ENCODE assay signal across 18 cellular contexts in the genomic region with DNA sequence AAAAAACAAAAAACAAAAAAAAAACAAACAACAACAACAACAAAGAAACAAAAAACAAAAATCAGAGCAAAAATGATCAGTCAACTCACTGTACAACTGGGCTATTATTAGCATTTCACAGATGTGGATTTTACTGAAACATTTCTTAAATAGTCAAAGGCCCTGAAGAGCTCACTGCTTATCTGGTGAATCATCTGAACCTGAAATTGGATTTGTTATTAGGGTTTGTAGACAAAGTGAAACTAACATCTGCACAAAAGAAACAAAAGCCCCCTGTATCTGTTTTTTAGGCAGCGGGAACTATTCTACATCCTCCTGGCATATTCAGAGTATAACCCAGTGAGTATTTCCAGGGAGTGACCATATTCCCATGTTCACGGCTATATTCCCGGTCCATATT.
"Had no signal": no experiment of that assay in that cellular context is flagged by ENCODE, and none has a peak within 500 bp of the region (broad histone marks: within the 10 kb centered on the region; RNA-seq: fewer than 3 reads in every experiment).

No MANE protein-coding gene starts in this region.

- H3K27me3 Mint-ChIP-seq: effector memory CD8-positive, alpha-beta T cell; stimulated activated memory B cell treated with anti-CD40 and anti-IgM and Interleukin-4, amounts not matched to agents 10 μg/mL and 1 μg/mL and 100 μg/mL, for 72 hours had no signal

- H3K79me2 ChIP-seq: parathyroid adenoma had no signal

- H2AFZ ChIP-seq: parathyroid adenoma had no signal

- H3K4me1 Mint-ChIP-seq: nephron; stimulated activated memory B cell treated with anti-CD40 and anti-IgM and Interleukin-4, amounts not matched to agents 10 μg/mL and 1 μg/mL and 100 μg/mL, for 72 hours had no signal

- H3K4me1 ChIP-seq: esophagus squamous epithelium, lower lobe of right lung, parathyroid adenoma, right lobe of liver, upper lobe of right lung had no signal

- FAIRE-seq: keratinocyte had no signal

- H3K36me3 ChIP-seq: esophagus squamous epithelium, lower lobe of right lung, right lobe of liver, thoracic aorta, upper lobe of right lung had no signal

- H3K9me3 ChIP-seq: esophagus squamous epithelium, lower lobe of right lung, right lobe of liver, thoracic aorta, upper lobe of right lung had no signal

- ATAC-seq: activated naive CD4-positive, alpha-beta T cell treated with anti-CD3 and anti-CD28 coated beads, Interleukin-2, amount 50 U/mL, for 72 hours; effector memory CD8-positive, alpha-beta T cell; lower lobe of right lung; right lobe of liver; stimulated activated memory B cell treated with anti-CD40 and anti-IgM and Interleukin-4, amounts not matched to agents 10 μg/mL and 1 μg/mL and 100 μg/mL, for 72 hours; upper lobe of right lung had no signal

- H3K27ac ChIP-seq: esophagus squamous epithelium, lower lobe of right lung, parathyroid adenoma, right lobe of liver, thoracic aorta, upper lobe of right lung had no signal

- H3K27ac Mint-ChIP-seq: activated naive CD4-positive, alpha-beta T cell treated with anti-CD3 and anti-CD28 coated beads, Interleukin-2, amount 50 U/mL, for 72 hours; effector memory CD8-positive, alpha-beta T cell; nephron; stimulated activated memory B cell treated with anti-CD40 and anti-IgM and Interleukin-4, amounts not matched to agents 10 μg/mL and 1 μg/mL and 100 μg/mL, for 72 hours had no signal

- H3K4me2 ChIP-seq: smooth muscle cell had no signal

- H3K36me3 Mint-ChIP-seq: activated naive CD4-positive, alpha-beta T cell treated with anti-CD3 and anti-CD28 coated beads, Interleukin-2, amount 50 U/mL, for 72 hours; stimulated activated memory B cell treated with anti-CD40 and anti-IgM and Interleukin-4, amounts not matched to agents 10 μg/mL and 1 μg/mL and 100 μg/mL, for 72 hours had no signal

- H3K9me3 Mint-ChIP-seq: activated naive CD4-positive, alpha-beta T cell treated with anti-CD3 and anti-CD28 coated beads, Interleukin-2, amount 50 U/mL, for 72 hours; effector memory CD8-positive, alpha-beta T cell; stimulated activated memory B cell treated with anti-CD40 and anti-IgM and Interleukin-4, amounts not matched to agents 10 μg/mL and 1 μg/mL and 100 μg/mL, for 72 hours had no signal

- H3K4me3 ChIP-seq: esophagus squamous epithelium, lower lobe of right lung, right lobe of liver, smooth muscle cell, thoracic aorta, upper lobe of right lung had no signal

- DNase-seq: activated CD4-positive, alpha-beta T cell treated with anti-CD3 and anti-CD28 coated beads, Interleukin-2, amount 50 U/mL, for 4 hours; activated gamma-delta T cell treated with Interleukin-2 at 50 U/mL for 16 hours; amniotic stem cell; effector memory CD8-positive, alpha-beta T cell; esophagus squamous epithelium; foreskin melanocyte; hypothalamus; right lobe of liver; stimulated activated CD4-positive, alpha-beta T cell treated with anti-CD3 and anti-CD28 coated beads, Interleukin-4, amount 100 ng/mL, for 4 hours had no signal

- H3K4me3 Mint-ChIP-seq: effector memory CD8-positive, alpha-beta T cell; nephron; stimulated activated memory B cell treated with anti-CD40 and anti-IgM and Interleukin-4, amounts not matched to agents 10 μg/mL and 1 μg/mL and 100 μg/mL, for 72 hours had no signal

- H3K9ac ChIP-seq: parathyroid adenoma had no signal

- H3K27me3 ChIP-seq: esophagus squamous epithelium, right lobe of liver, upper lobe of right lung had no signal
